8 cellular contexts compared by ENCODE assay signal in the genomic region with DNA sequence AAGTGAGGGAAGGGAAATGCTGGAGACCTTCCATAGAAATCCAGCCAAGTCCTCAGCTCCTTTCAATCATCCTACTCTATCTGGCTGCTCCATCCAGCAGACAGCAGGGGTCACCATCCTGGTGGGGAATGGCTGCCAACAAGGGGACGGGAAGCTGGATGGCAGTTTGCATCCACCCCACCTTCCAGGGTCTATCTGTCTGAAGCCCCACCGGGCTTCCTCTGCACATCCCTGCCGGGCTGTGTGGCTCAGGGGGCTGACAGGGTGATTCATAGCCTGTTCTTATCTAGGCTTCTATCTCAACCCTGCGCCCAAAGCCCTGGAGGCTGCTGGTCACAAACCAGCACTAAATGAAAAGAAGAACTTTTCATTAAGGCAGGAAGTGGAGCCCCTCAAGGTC. TPM values are rescaled to one million over a fixed set of nuclear protein-coding genes. Genes with fewer than 3 reads are reported as not detected.
DNase-seq lines count a peak whose midpoint lies in the region; ATAC-seq, FAIRE-seq and TF ChIP-seq lines count a peak whose summit lies in the region.

No MANE protein-coding gene starts in this region.

- intact Hi-C loops in esophagus squamous epithelium (cut with DNase I): no loop called here

- H3K9me3 ChIP-seq in esophagus squamous epithelium: no peaks in the 10 kb centered on the region

- H3K27me3 ChIP-seq in esophagus squamous epithelium: peaks cover 0 to 6% (median 0%) of the 10 kb centered on the region in 4 donors

- H3K4me3 ChIP-seq in WI38 (ENCODE audit: low read depth, low read length): peak overlapping the region; percentile 69
- peak overlapping the region; percentile 38 to 70 (median 57) for H3K4me3 ChIP-seq in esophagus squamous epithelium

- WGBS in esophagus squamous epithelium, 2 donors: 43% methylated on average over 3 of the region's 4 CpGs; no CpG with 5 or more reads in 1 of the 2 donors

- H3K36me3 ChIP-seq in esophagus squamous epithelium: no peaks in the 10 kb centered on the region

- FAIRE-seq in D721Med (lab: Jason Lieb, UNC): no peak

- peak overlapping the region in 3 of 4 donors; percentile 40 to 72 (median 46) for H3K27ac ChIP-seq in esophagus squamous epithelium

- H3K4me1 ChIP-seq in esophagus squamous epithelium: peaks cover 8 to 54% (median 9%) of the 10 kb centered on the region in 3 donors

- DNase-seq in activated CD4-positive, alpha-beta T cell treated with anti-CD3 and anti-CD28 coated beads for 48 hours: peak; percentile 13
- no peak for DNase-seq in activated CD4-positive, alpha-beta T cell treated with anti-CD3 and anti-CD28 coated beads, Interleukin-2, amount 50 U/mL, for 48 hours
- DNase-seq in esophagus squamous epithelium (lab: John Stamatoyannopoulos, UW) (no peak), pons (ENCODE audit: low spot score) (peak; percentile 58), GOT3 (lab: John Stamatoyannopoulos, UW) (no peak), left lobe of liver (ENCODE audit: low spot score) (no peak), D721Med (ENCODE audit: insufficient read length, low spot score) (no peak)

- ATAC-seq in left lobe of liver: no peak

- TF ChIP-seq POLR2A in esophagus squamous epithelium (IDR thresholded peaks at IDR 0.05): no peak

- TF ChIP-seq CTCF in WI38 (IDR thresholded peaks at IDR 0.05; ENCODE audit: low read depth, low read length) (peak; percentile 25; the same call in 1 of the 2 replicates), esophagus squamous epithelium (IDR thresholded peaks at IDR 0.05) (no peak), D721Med (IDR thresholded peaks at IDR 0.05; ENCODE audit: insufficient read depth, missing control alignments) (no peak)

RNA-seq across cellular contexts. Expression of a gene that starts 1.1 kb away (rescaled TPM):
- 10 to 100 TPM in 1 of 4 donors, 1 to 10 TPM in 3; 8.8 to 16.0 (median 9.2) TPM for total RNA-seq in esophagus squamous epithelium
- 4.8 TPM for total RNA-seq in left lobe of liver

RNA-seq across cellular contexts. Expression of a gene that starts 45.3 kb away (rescaled TPM):
- total RNA-seq in esophagus squamous epithelium (not detected), left lobe of liver (not detected)

Comparison
In these comparisons a context has a peak if more than half of its experiments do, and no peak if none do; other contexts are left out.
1. DNase-seq: peak in activated CD4-positive, alpha-beta T cell treated with anti-CD3 and anti-CD28 coated beads for 48 hours (single experiment) and pons (single experiment); none in activated CD4-positive, alpha-beta T cell treated with anti-CD3 and anti-CD28 coated beads, Interleukin-2, amount 50 U/mL, for 48 hours (0 of 2), esophagus squamous epithelium (single experiment), GOT3 (single experiment), left lobe of liver (single experiment) and D721Med (single experiment).